1 cellular context compared by ENCODE assay signal in genomic region chr17:49862781-49863331, GRCh38.
A peak's percentile ranks its signal among the peaks of the same experiment; 100 is the strongest.
TF ChIP-seq lines count a peak whose summit lies in the region.

No MANE protein-coding gene starts in this region.

TF ChIP-seq in HepG2, 621 proteins besides CTCF, POLR2A, EP300 and RAD21 (continued from another document and continues in another):
- TF ChIP-seq ZNF280D (CRISPR knock-in tag; IDR thresholded peaks at IDR 0.05) (no peak), POGZ (CRISPR knock-in tag; IDR thresholded peaks at IDR 0.05) (peak; percentile 53; the same call in 1 of the 2 replicates), ZNF746 (CRISPR knock-in tag; IDR thresholded peaks at IDR 0.05) (peak; percentile 67; the same call in 1 of the 2 replicates), TBX2 (CRISPR knock-in tag; IDR thresholded peaks at IDR 0.05; ENCODE audit: borderline replicate concordance) (peak; percentile 66), FOXC1 (CRISPR knock-in tag; IDR thresholded peaks at IDR 0.05; ENCODE audit: borderline replicate concordance) (peak; percentile 44; the same call in 1 of the 2 replicates), DPF2 (CRISPR knock-in tag; IDR thresholded peaks at IDR 0.05; ENCODE audit: borderline replicate concordance, low read depth) (peak; percentile 58; the same call in 1 of the 2 replicates), ZMAT3 (CRISPR knock-in tag; conservative IDR thresholded peaks at IDR 0.05) (no peak), AGO1 (IDR thresholded peaks at IDR 0.05; ENCODE audit: low read depth, low read length, poor library complexity, severe bottlenecking) (no peak), POGK (CRISPR knock-in tag; conservative IDR thresholded peaks at IDR 0.05) (0 out of 2 replicates have a peak, but pooled peaks have one; percentile 51), CREB1 (IDR thresholded peaks at IDR 0.05) (no peak), CREB1 (CRISPR knock-in tag; IDR thresholded peaks at IDR 0.05) (no peak), HMG20A (CRISPR knock-in tag; IDR thresholded peaks at IDR 0.05; ENCODE audit: borderline replicate concordance) (peak; percentile 36; the same call in 1 of the 2 replicates), CSRNP2 (CRISPR knock-in tag; conservative IDR thresholded peaks at IDR 0.05; ENCODE audit: low read depth) (no peak), PITX1 (CRISPR knock-in tag; IDR thresholded peaks at IDR 0.05) (peak; percentile 58), ZBTB42 (CRISPR knock-in tag; IDR thresholded peaks at IDR 0.05) (no peak), ZNF687 (CRISPR knock-in tag; IDR thresholded peaks at IDR 0.05) (peak; percentile 65), SOX6 (IDR thresholded peaks at IDR 0.05) (no peak), SOX6 (CRISPR knock-in tag; IDR thresholded peaks at IDR 0.05) (peak; percentile 78), SMC3 (IDR thresholded peaks at IDR 0.05; ENCODE audit: low read length) (peak; percentile 32; the same call in 1 of the 2 replicates), NFYC (CRISPR knock-in tag; IDR thresholded peaks at IDR 0.05) (no peak), PRDM15 (CRISPR knock-in tag; IDR thresholded peaks at IDR 0.05) (no peak), ZNF333 (CRISPR knock-in tag; IDR thresholded peaks at IDR 0.05; ENCODE audit: borderline replicate concordance) (no peak), TBL1XR1 (IDR thresholded peaks at IDR 0.05; ENCODE audit: borderline replicate concordance, low read length, partially characterized antibody) (no peak), JUNB (CRISPR knock-in tag; IDR thresholded peaks at IDR 0.05; ENCODE audit: borderline replicate concordance) (no peak), EZH2 (conservative IDR thresholded peaks at IDR 0.05; ENCODE audit: low read depth, low read length) (no peak), MTERF4 (CRISPR knock-in tag; IDR thresholded peaks at IDR 0.05) (no peak), NRL (CRISPR knock-in tag; IDR thresholded peaks at IDR 0.05; ENCODE audit: borderline replicate concordance) (no peak), ZNF24 (IDR thresholded peaks at IDR 0.05) (no peak), ZNF274 (CRISPR knock-in tag; IDR thresholded peaks at IDR 0.05) (no peak), ZNF784 (CRISPR knock-in tag; IDR thresholded peaks at IDR 0.05; ENCODE audit: borderline replicate concordance) (no peak), SMARCC2 (IDR thresholded peaks at IDR 0.05) (no peak), MLXIP (CRISPR knock-in tag; IDR thresholded peaks at IDR 0.05; ENCODE audit: borderline replicate concordance) (no peak), ZBTB1 (CRISPR knock-in tag; IDR thresholded peaks at IDR 0.05; ENCODE audit: borderline replicate concordance) (no peak), TFE3 (CRISPR knock-in tag; IDR thresholded peaks at IDR 0.05) (no peak), GZF1 (CRISPR knock-in tag; IDR thresholded peaks at IDR 0.05) (no peak), ZNF652 (CRISPR knock-in tag; IDR thresholded peaks at IDR 0.05; ENCODE audit: borderline replicate concordance, low read depth) (no peak)
